ENCODE assay signal across 23 cellular contexts in genomic region chr2:184577741-184578140, GRCh38. TPM values are rescaled to one million over a fixed set of nuclear protein-coding genes. Genes with fewer than 3 reads are reported as not detected.
"Had no signal": no experiment of that assay in that cellular context is flagged by ENCODE, and none has a peak within 500 bp of the region (broad histone marks: within the 10 kb centered on the region; RNA-seq: fewer than 3 reads in every experiment).

No MANE protein-coding gene starts in this region.

- H3K27me3 Mint-ChIP-seq: activated naive CD4-positive, alpha-beta T cell treated with anti-CD3 and anti-CD28 coated beads, Interleukin-2, amount 10 ng/mL, durations not matched to agents 7 days and 5 days; activated T-helper 17 cell treated with anti-CD3 and anti-CD28 coated beads, Interleukin-2, amount 50 U/mL, for 72 hours; effector memory CD8-positive, alpha-beta T cell; natural killer cell treated with Interleukin-12 subunit alpha and Interleukin-12 subunit beta and Interleukin-15 and Interleukin-18, amount 100 ng/mL, for 72 hours; progenitor cell of endocrine pancreas had no signal

- H3K4me3 Mint-ChIP-seq: activated naive CD4-positive, alpha-beta T cell treated with anti-CD3 and anti-CD28 coated beads, Interleukin-2, amount 10 ng/mL, durations not matched to agents 7 days and 5 days; activated T-helper 17 cell treated with anti-CD3 and anti-CD28 coated beads, Interleukin-2, amount 50 U/mL, for 72 hours; effector memory CD8-positive, alpha-beta T cell; natural killer cell treated with Interleukin-12 subunit alpha and Interleukin-12 subunit beta and Interleukin-15 and Interleukin-18, amount 100 ng/mL, for 72 hours; T-helper 1 cell treated with Interleukin-12 subunit alpha and Interleukin-12 subunit beta and Interleukin-4 antibody, amounts not matched to agents 30 μg/mL and 1 μg/mL, for 36 hours had no signal

- ATAC-seq: activated T-helper 17 cell treated with anti-CD3 and anti-CD28 coated beads, Interleukin-2, amount 50 U/mL, for 72 hours; effector memory CD8-positive, alpha-beta T cell; left ventricle myocardium superior; natural killer cell treated with Interleukin-12 subunit alpha and Interleukin-12 subunit beta and Interleukin-15 and Interleukin-18, amount 100 ng/mL, for 72 hours; stimulated activated naive CD8-positive, alpha-beta T cell treated with anti-CD3 and anti-CD28 coated beads, Interleukin-15, Interleukin-2, amounts not matched to agents 100 U/mL and 50 U/mL, for 24 hours had no signal

- H3K27ac Mint-ChIP-seq: activated naive CD4-positive, alpha-beta T cell treated with anti-CD3 and anti-CD28 coated beads, Interleukin-2, amount 10 ng/mL, durations not matched to agents 7 days and 5 days; activated T-helper 17 cell treated with anti-CD3 and anti-CD28 coated beads, Interleukin-2, amount 50 U/mL, for 72 hours; effector memory CD8-positive, alpha-beta T cell; natural killer cell treated with Interleukin-12 subunit alpha and Interleukin-12 subunit beta and Interleukin-15 and Interleukin-18, amount 100 ng/mL, for 72 hours; progenitor cell of endocrine pancreas; T-helper 1 cell treated with Interleukin-12 subunit alpha and Interleukin-12 subunit beta and Interleukin-4 antibody, amounts not matched to agents 30 μg/mL and 1 μg/mL, for 36 hours had no signal

- H3K27ac ChIP-seq: ascending aorta, breast epithelium, right atrium auricular region had no signal

- DNase-seq: activated CD4-positive, alpha-beta T cell treated with anti-CD3 and anti-CD28 coated beads, Interleukin-2, amount 50 U/mL, for 1 hour; activated naive CD4-positive, alpha-beta T cell treated with anti-CD3 and anti-CD28 coated beads, Interleukin-2, amount 10 ng/mL, durations not matched to agents 7 days and 5 days; cerebellar nuclear complex; effector memory CD8-positive, alpha-beta T cell; foreskin melanocyte; head of caudate nucleus; kidney glomerular epithelial cell; left ventricle myocardium superior; mesenchymal stem cell; nucleus accumbens; small intestine; stimulated activated CD4-positive, alpha-beta T cell treated with anti-CD3 and anti-CD28 coated beads, Interleukin-4, amount 100 ng/mL, for 4 hours; stimulated activated CD8-positive, alpha-beta memory T cell treated with anti-CD3 and anti-CD28 coated beads, Interleukin-4, amount 100 ng/mL, for 48 hours; stimulated activated naive CD8-positive, alpha-beta T cell treated with anti-CD3 and anti-CD28 coated beads, Interleukin-15, Interleukin-2, amounts not matched to agents 100 U/mL and 50 U/mL, for 24 hours; trophoblast cell had no signal

- H3K4me3 ChIP-seq: ascending aorta, breast epithelium, right atrium auricular region had no signal

- H3K36me3 Mint-ChIP-seq: activated naive CD4-positive, alpha-beta T cell treated with anti-CD3 and anti-CD28 coated beads, Interleukin-2, amount 10 ng/mL, durations not matched to agents 7 days and 5 days; natural killer cell treated with Interleukin-12 subunit alpha and Interleukin-12 subunit beta and Interleukin-15 and Interleukin-18, amount 100 ng/mL, for 72 hours had no signal

- H3K4me1 ChIP-seq: ascending aorta, breast epithelium, right atrium auricular region had no signal

- H3K27me3 ChIP-seq: ascending aorta, breast epithelium, right atrium auricular region had no signal

- H3K36me3 ChIP-seq: ascending aorta, breast epithelium, right atrium auricular region had no signal

- H3K4me1 Mint-ChIP-seq: activated naive CD4-positive, alpha-beta T cell treated with anti-CD3 and anti-CD28 coated beads, Interleukin-2, amount 10 ng/mL, durations not matched to agents 7 days and 5 days; activated T-helper 17 cell treated with anti-CD3 and anti-CD28 coated beads, Interleukin-2, amount 50 U/mL, for 72 hours had no signal

- H3K9me3 ChIP-seq: ascending aorta, breast epithelium, right atrium auricular region had no signal

RNA-seq across cellular contexts. Expression of gene ZNF804A, which starts 20.6 kb away (rescaled TPM):
- total RNA-seq: activated CD8-positive, alpha-beta memory T cell treated with anti-CD3 and anti-CD28 coated beads for 36 hours; activated T-helper 17 cell treated with anti-CD3 and anti-CD28 coated beads, Interleukin-2, amount 50 U/mL, for 72 hours; ascending aorta; progenitor cell of endocrine pancreas; right atrium auricular region had no signal
